Comparison of ENCODE assay signal across 1 cellular context in genomic region chr20:41149679-41150131, GRCh38.
TF ChIP-seq lines count a peak whose summit lies in the region.

No MANE protein-coding gene starts in this region.

TF ChIP-seq in K562, 482 proteins besides CTCF, POLR2A, EP300 and RAD21 (continued from another document and continues in another):
- TF ChIP-seq, protein P1, sequence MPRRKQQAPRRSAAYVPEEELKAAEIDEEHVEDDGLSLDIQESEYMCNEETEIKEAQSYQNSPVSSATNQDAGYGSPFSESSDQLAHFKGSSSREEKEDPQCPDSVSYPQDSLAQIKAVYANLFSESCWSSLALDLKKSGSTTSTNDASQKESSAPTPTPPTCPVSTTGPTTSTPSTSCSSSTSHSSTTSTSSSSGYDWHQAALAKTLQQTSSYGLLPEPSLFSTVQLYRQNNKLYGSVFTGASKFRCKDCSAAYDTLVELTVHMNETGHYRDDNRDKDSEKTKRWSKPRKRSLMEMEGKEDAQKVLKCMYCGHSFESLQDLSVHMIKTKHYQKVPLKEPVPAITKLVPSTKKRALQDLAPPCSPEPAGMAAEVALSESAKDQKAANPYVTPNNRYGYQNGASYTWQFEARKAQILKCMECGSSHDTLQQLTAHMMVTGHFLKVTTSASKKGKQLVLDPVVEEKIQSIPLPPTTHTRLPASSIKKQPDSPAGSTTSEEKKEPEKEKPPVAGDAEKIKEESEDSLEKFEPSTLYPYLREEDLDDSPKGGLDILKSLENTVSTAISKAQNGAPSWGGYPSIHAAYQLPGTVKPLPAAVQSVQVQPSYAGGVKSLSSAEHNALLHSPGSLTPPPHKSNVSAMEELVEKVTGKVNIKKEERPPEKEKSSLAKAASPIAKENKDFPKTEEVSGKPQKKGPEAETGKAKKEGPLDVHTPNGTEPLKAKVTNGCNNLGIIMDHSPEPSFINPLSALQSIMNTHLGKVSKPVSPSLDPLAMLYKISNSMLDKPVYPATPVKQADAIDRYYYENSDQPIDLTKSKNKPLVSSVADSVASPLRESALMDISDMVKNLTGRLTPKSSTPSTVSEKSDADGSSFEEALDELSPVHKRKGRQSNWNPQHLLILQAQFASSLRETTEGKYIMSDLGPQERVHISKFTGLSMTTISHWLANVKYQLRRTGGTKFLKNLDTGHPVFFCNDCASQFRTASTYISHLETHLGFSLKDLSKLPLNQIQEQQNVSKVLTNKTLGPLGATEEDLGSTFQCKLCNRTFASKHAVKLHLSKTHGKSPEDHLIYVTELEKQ (CRISPR knock-in tag; IDR thresholded peaks at IDR 0.05) = no peak
- TF ChIP-seq MCM7 (IDR thresholded peaks at IDR 0.05) (no peak), MAZ (CRISPR knock-in tag; conservative IDR thresholded peaks at IDR 0.05 in 1 of 2, IDR thresholded peaks at IDR 0.05 in 1 of 2) (no peak), TBL1XR1 (IDR thresholded peaks at IDR 0.05; ENCODE audit: low read length in 2 of 2) (0 out of 4 replicates have a peak, but pooled peaks of 1 of the 2 experiments have one; percentile 38), NFIC (IDR thresholded peaks at IDR 0.05) (no peak), ZNF253 (CRISPR knock-in tag; conservative IDR thresholded peaks at IDR 0.05) (no peak), DDX20 (tag; IDR thresholded peaks at IDR 0.05; ENCODE audit: low read depth) (no peak), HMG20B (CRISPR knock-in tag; IDR thresholded peaks at IDR 0.05) (no peak), ZNF561 (CRISPR knock-in tag; conservative IDR thresholded peaks at IDR 0.05) (no peak), PHTF2 (CRISPR knock-in tag; IDR thresholded peaks at IDR 0.05) (no peak), ZEB2 (IDR thresholded peaks at IDR 0.05) (0 out of 2 replicates have a peak, but pooled peaks have one; percentile 48), GTF2A2 (tag; IDR thresholded peaks at IDR 0.05) (no peak), POLR2AphosphoS2 (IDR thresholded peaks at IDR 0.05; ENCODE audit: low read length) (no peak), FOXK2 (conservative IDR thresholded peaks at IDR 0.05 in 1 of 2, IDR thresholded peaks at IDR 0.05 in 1 of 2; ENCODE audit: low read depth in 2 of 2) (peak; percentile 73 to 80; a peak in 3 of 4 replicates), ZNF134 (CRISPR knock-in tag; conservative IDR thresholded peaks at IDR 0.05) (no peak), TEAD1 (CRISPR knock-in tag; IDR thresholded peaks at IDR 0.05) (no peak), ZNF76 (CRISPR knock-in tag; IDR thresholded peaks at IDR 0.05; ENCODE audit: borderline replicate concordance) (no peak), RCOR1 (IDR thresholded peaks at IDR 0.05; ENCODE audit: borderline replicate concordance in 1 of 2, low read depth in 2 of 2, low read length in 2 of 2) (peak in 1 of 2 experiments; percentile 89; a peak in 2 of 4 replicates), ELF1 (tag; IDR thresholded peaks at IDR 0.05) (no peak), YBX1 (IDR thresholded peaks at IDR 0.05) (no peak), BACH1 (tag; IDR thresholded peaks at IDR 0.05) (no peak), PHF8 (IDR thresholded peaks at IDR 0.05; ENCODE audit: borderline replicate concordance, low read length) (no peak), FOXA1 (IDR thresholded peaks at IDR 0.05; ENCODE audit: borderline replicate concordance) (no peak), KAT8 (IDR thresholded peaks at IDR 0.05; ENCODE audit: low read depth) (no peak), NFE2 (IDR thresholded peaks at IDR 0.05; ENCODE audit: low read depth) (peak; percentile 65), ZBTB12 (CRISPR knock-in tag; IDR thresholded peaks at IDR 0.05) (no peak), HCFC1 (IDR thresholded peaks at IDR 0.05; ENCODE audit: low read depth, low read length) (no peak), MCM5 (IDR thresholded peaks at IDR 0.05; ENCODE audit: low read depth) (no peak), SNAPC5 (CRISPR knock-in tag; IDR thresholded peaks at IDR 0.05) (no peak), GTF2E2 (tag; IDR thresholded peaks at IDR 0.05) (no peak), SP2 (IDR thresholded peaks at IDR 0.05; ENCODE audit: extremely low read depth, low read depth, low read length, poor library complexity, severe bottlenecking) (no peak), CC2D1A (IDR thresholded peaks at IDR 0.05) (no peak), HOXB6 (CRISPR knock-in tag; IDR thresholded peaks at IDR 0.05; ENCODE audit: borderline replicate concordance) (no peak), PTTG1 (tag; IDR thresholded peaks at IDR 0.05; ENCODE audit: low read depth) (no peak), ZC3H11A (IDR thresholded peaks at IDR 0.05; ENCODE audit: low read depth, low read length) (no peak), MEF2A (IDR thresholded peaks at IDR 0.05; ENCODE audit: control insufficient read depth, low read depth, low read length) (no peak), MXI1 (IDR thresholded peaks at IDR 0.05; ENCODE audit: low read depth, low read length) (no peak), ZNF785 (CRISPR knock-in tag; IDR thresholded peaks at IDR 0.05) (no peak), TAF15 (IDR thresholded peaks at IDR 0.05; ENCODE audit: low read depth, low read length) (no peak), SNRNP70 (optimal IDR thresholded peaks at IDR 0.05; ENCODE audit: low read depth, low read length) (no peak), DMBX1 (CRISPR knock-in tag; IDR thresholded peaks at IDR 0.05; ENCODE audit: borderline replicate concordance) (no peak), ZNF408 (CRISPR knock-in tag; IDR thresholded peaks at IDR 0.05; ENCODE audit: low read depth) (no peak), LARP7 (IDR thresholded peaks at IDR 0.05) (no peak), PPARD (CRISPR knock-in tag; IDR thresholded peaks at IDR 0.05) (no peak), KLF1 (tag; IDR thresholded peaks at IDR 0.05) (no peak), PML (IDR thresholded peaks at IDR 0.05; ENCODE audit: low read length) (no peak), CAMTA2 (CRISPR knock-in tag; conservative IDR thresholded peaks at IDR 0.05) (no peak), NCOA6 (IDR thresholded peaks at IDR 0.05) (no peak), MXD1 (CRISPR knock-in tag; IDR thresholded peaks at IDR 0.05; ENCODE audit: borderline replicate concordance, poor library complexity, severe bottlenecking) (no peak), JUN (IDR thresholded peaks at IDR 0.05; ENCODE audit: borderline replicate concordance, low read depth, low read length) (peak; percentile 87), JUN (CRISPR knock-in tag; IDR thresholded peaks at IDR 0.05; ENCODE audit: borderline replicate concordance) (no peak), ZFP36 (IDR thresholded peaks at IDR 0.05; ENCODE audit: low read depth, low read length, partially characterized antibody) (no peak), ZKSCAN3 (CRISPR knock-in tag; IDR thresholded peaks at IDR 0.05) (no peak), E2F5 (CRISPR knock-in tag; IDR thresholded peaks at IDR 0.05) (no peak), SMARCA4 (IDR thresholded peaks at IDR 0.05) (peak; percentile 85), CCNT2 (IDR thresholded peaks at IDR 0.05; ENCODE audit: borderline replicate concordance, extremely low read depth, insufficient read length, low read depth, low read length) (no peak), ZBTB2 (IDR thresholded peaks at IDR 0.05) (peak; percentile 31; the same call in 1 of the 2 replicates), ZNF436 (CRISPR knock-in tag; IDR thresholded peaks at IDR 0.05) (no peak), CHCHD3 (CRISPR knock-in tag; IDR thresholded peaks at IDR 0.05) (no peak), C11orf30 (IDR thresholded peaks at IDR 0.05; ENCODE audit: low read depth) (peak; percentile 19; the same call in 1 of the 2 replicates), THAP12 (CRISPR knock-in tag; IDR thresholded peaks at IDR 0.05) (no peak), CBX2 (IDR thresholded peaks at IDR 0.05; ENCODE audit: insufficient read depth, low read length, poor library complexity, severe bottlenecking) (no peak), ZNF24 (IDR thresholded peaks at IDR 0.05) (no peak), RBM17 (IDR thresholded peaks at IDR 0.05; ENCODE audit: borderline replicate concordance, low read depth, low read length) (no peak)
- TF ChIP-seq, protein P2, sequence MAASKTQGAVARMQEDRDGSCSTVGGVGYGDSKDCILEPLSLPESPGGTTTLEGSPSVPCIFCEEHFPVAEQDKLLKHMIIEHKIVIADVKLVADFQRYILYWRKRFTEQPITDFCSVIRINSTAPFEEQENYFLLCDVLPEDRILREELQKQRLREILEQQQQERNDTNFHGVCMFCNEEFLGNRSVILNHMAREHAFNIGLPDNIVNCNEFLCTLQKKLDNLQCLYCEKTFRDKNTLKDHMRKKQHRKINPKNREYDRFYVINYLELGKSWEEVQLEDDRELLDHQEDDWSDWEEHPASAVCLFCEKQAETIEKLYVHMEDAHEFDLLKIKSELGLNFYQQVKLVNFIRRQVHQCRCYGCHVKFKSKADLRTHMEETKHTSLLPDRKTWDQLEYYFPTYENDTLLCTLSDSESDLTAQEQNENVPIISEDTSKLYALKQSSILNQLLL (CRISPR knock-in tag; IDR thresholded peaks at IDR 0.05; ENCODE audit: borderline replicate concordance) = no peak
- TF ChIP-seq, protein P3, sequence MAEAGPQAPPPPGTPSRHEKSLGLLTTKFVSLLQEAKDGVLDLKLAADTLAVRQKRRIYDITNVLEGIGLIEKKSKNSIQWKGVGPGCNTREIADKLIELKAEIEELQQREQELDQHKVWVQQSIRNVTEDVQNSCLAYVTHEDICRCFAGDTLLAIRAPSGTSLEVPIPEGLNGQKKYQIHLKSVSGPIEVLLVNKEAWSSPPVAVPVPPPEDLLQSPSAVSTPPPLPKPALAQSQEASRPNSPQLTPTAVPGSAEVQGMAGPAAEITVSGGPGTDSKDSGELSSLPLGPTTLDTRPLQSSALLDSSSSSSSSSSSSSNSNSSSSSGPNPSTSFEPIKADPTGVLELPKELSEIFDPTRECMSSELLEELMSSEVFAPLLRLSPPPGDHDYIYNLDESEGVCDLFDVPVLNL (CRISPR knock-in tag; IDR thresholded peaks at IDR 0.05; ENCODE audit: low read depth) = no peak
- TF ChIP-seq, protein P4, sequence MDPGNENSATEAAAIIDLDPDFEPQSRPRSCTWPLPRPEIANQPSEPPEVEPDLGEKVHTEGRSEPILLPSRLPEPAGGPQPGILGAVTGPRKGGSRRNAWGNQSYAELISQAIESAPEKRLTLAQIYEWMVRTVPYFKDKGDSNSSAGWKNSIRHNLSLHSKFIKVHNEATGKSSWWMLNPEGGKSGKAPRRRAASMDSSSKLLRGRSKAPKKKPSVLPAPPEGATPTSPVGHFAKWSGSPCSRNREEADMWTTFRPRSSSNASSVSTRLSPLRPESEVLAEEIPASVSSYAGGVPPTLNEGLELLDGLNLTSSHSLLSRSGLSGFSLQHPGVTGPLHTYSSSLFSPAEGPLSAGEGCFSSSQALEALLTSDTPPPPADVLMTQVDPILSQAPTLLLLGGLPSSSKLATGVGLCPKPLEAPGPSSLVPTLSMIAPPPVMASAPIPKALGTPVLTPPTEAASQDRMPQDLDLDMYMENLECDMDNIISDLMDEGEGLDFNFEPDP (CRISPR knock-in tag; IDR thresholded peaks at IDR 0.05) = no peak
